16 cellular contexts compared by ENCODE assay signal in genomic region chr1:184367427-184368038, GRCh38. TPM values are rescaled to one million over a fixed set of nuclear protein-coding genes. Genes with fewer than 3 reads are reported as not detected.
A peak's percentile ranks its signal among the peaks of the same experiment; 100 is the strongest.
DNase-seq lines count a peak whose midpoint lies in the region; ATAC-seq, FAIRE-seq and TF ChIP-seq lines count a peak whose summit lies in the region.
"Had no signal": no experiment of that assay in that cellular context is flagged by ENCODE, and none has a peak within 500 bp of the region (broad histone marks: within the 10 kb centered on the region; RNA-seq: fewer than 3 reads in every experiment).

No MANE protein-coding gene starts in this region.

- no peaks in the 10 kb centered on the region for H3K79me1 ChIP-seq in H1 (ENCODE audit: low read depth, low read length)

- no peak overlapping the region for H3K27ac ChIP-seq in SK-N-SH (ENCODE audit: low read depth in 2 of 2, low read length in 1 of 2)
- no peak overlapping the region for H3K27ac ChIP-seq in H1 (ENCODE audit: low read depth, low read length)
- peak overlapping the region in 3 of 4 donors; percentile 38 to 46 (median 39) for H3K27ac ChIP-seq in sigmoid colon
- H3K27ac ChIP-seq: BLaER1 treated with 17β-estradiol and CSF1 and Interleukin-3, amounts not matched to agents 10 nM and 100 nM; KMS-11 had no signal

- no peak overlapping the region for H2BK120ac ChIP-seq in H1 (replicated peaks; ENCODE audit: low read depth, low read length)

- H3K27me3 ChIP-seq in SK-N-SH (ENCODE audit: insufficient read depth) = no peaks in the 10 kb centered on the region
- H3K27me3 ChIP-seq in H1 (replicated peaks in 1 of 4; ENCODE audit: control insufficient read depth in 3 of 4, extremely low read depth in 1 of 4, insufficient read depth in 3 of 4, low read length in 3 of 4) = no peaks in the 10 kb centered on the region
- no peaks in the 10 kb centered on the region for H3K27me3 ChIP-seq in sigmoid colon
- H3K27me3 ChIP-seq: BLaER1 treated with 17β-estradiol and CSF1 and Interleukin-3, amounts not matched to agents 10 nM and 100 nM had no signal

- H4K20me1 ChIP-seq in SK-N-SH (ENCODE audit: insufficient read depth) (no peaks in the 10 kb centered on the region), H1 (replicated peaks in 1 of 2; ENCODE audit: control insufficient read depth in 1 of 2, insufficient read depth in 2 of 2, low read length in 2 of 2) (no peaks in the 10 kb centered on the region)
- H4K20me1 ChIP-seq: BLaER1 treated with 17β-estradiol and CSF1 and Interleukin-3, amounts not matched to agents 10 nM and 100 nM had no signal

- 0 out of 4 replicates have a peak, but pooled peaks of 1 of the 2 experiments have one; percentile 15 for TF ChIP-seq EP300 in SK-N-SH (IDR thresholded peaks at IDR 0.05; ENCODE audit: borderline replicate concordance in 1 of 2, low read depth in 1 of 2, low read length in 1 of 2)
- TF ChIP-seq EP300 in H1 (IDR thresholded peaks at IDR 0.05; ENCODE audit: borderline replicate concordance in 1 of 2, low read depth in 2 of 2, low read length in 2 of 2) = no peak
- peak in 1 of 4 donors; percentile 78 for TF ChIP-seq EP300 in sigmoid colon (IDR thresholded peaks at IDR 0.05)

- DNase-seq in SK-N-SH = no peak
- DNase-seq in H1 (ENCODE audit: low read depth in 1 of 2, low spot score in 2 of 2) = no peak
- no peak for DNase-seq in sigmoid colon
- no peak for DNase-seq in NCI-H2029 (lab: John Stamatoyannopoulos, UW)
- DNase-seq: 8988T; ACHN; CD4-positive, CD25-positive, alpha-beta regulatory T cell; DMS53; H9 had no signal

- TF ChIP-seq POLR2A in H1 (IDR thresholded peaks at IDR 0.05; ENCODE audit: control extremely low read depth in 1 of 2, low read depth in 2 of 2, low read length in 2 of 2) (no peak), sigmoid colon (IDR thresholded peaks at IDR 0.05) (no peak)

- H3K56ac ChIP-seq in H1 (replicated peaks; ENCODE audit: insufficient read length, low read depth, low read length) = no peak overlapping the region

- H3K4me2 ChIP-seq in SK-N-SH = no peak overlapping the region
- no peak overlapping the region for H3K4me2 ChIP-seq in H1 (ENCODE audit: insufficient read depth in 1 of 2, low read depth in 2 of 2, low read length in 2 of 2)
- H3K4me2 ChIP-seq: BLaER1 treated with 17β-estradiol and CSF1 and Interleukin-3, amounts not matched to agents 10 nM and 100 nM; KMS-11 had no signal

- POLR2A ChIA-PET in SK-N-SH (lab: Yijun Ruan, JAX) (no interaction called here), H1 (lab: Charles Lee; ENCODE audit: partially characterized antibody) (no interaction called here)

- FAIRE-seq in H1 (lab: Jason Lieb, UNC) = no peak
- FAIRE-seq: GM12891, GM19239 had no signal

- no peaks in the 10 kb centered on the region for H3K9me2 ChIP-seq in SK-N-SH

- H3K79me2 ChIP-seq in SK-N-SH (ENCODE audit: insufficient read depth) = no peaks in the 10 kb centered on the region
- no peaks in the 10 kb centered on the region for H3K79me2 ChIP-seq in H1 (ENCODE audit: control insufficient read depth in 1 of 2, insufficient read depth in 2 of 2, low read length in 2 of 2)

- H3K4ac ChIP-seq in H1 (replicated peaks; ENCODE audit: insufficient read length, low read depth, low read length) = no peak overlapping the region

- H3K4me3 ChIP-seq in SK-N-SH (ENCODE audit: low read depth in 2 of 2, low read length in 1 of 2) = no peak overlapping the region
- H3K4me3 ChIP-seq in H1 (ENCODE audit: extremely low read depth in 1 of 4, insufficient read depth in 2 of 4, low read depth in 3 of 4, low read length in 4 of 4) = no peak overlapping the region
- H3K4me3 ChIP-seq in sigmoid colon = no peak overlapping the region
- H3K4me3 ChIP-seq: BLaER1 treated with 17β-estradiol and CSF1 and Interleukin-3, amounts not matched to agents 10 nM and 100 nM had no signal

- H2AFZ ChIP-seq in SK-N-SH (ENCODE audit: low read depth) = no peak overlapping the region
- no peak overlapping the region for H2AFZ ChIP-seq in H1 (ENCODE audit: low read length)

- peaks cover 0 to 3% of the 10 kb centered on the region in 2 experiments; a peak in 1 of 4 replicates for H3K4me1 ChIP-seq in SK-N-SH (ENCODE audit: control insufficient read depth in 1 of 2, insufficient read depth in 2 of 2, low read depth in 1 of 2, low read length in 1 of 2)
- peaks cover 0 to 4% (median under 1%) of the 10 kb centered on the region in 4 experiments; a peak in 2 of 7 replicates for H3K4me1 ChIP-seq in H1 (replicated peaks in 1 of 4; ENCODE audit: control insufficient read depth in 3 of 4, insufficient read depth in 4 of 4, low read length in 3 of 4)
- peaks cover 0 to 26% (median 24%) of the 10 kb centered on the region in 4 donors for H3K4me1 ChIP-seq in sigmoid colon

- H4K91ac ChIP-seq in H1 (replicated peaks; ENCODE audit: insufficient read length, low read length) = no peak overlapping the region

- no peak overlapping the region for H4K8ac ChIP-seq in H1 (ENCODE audit: extremely low read depth, insufficient read depth, low read length)

- TF ChIP-seq RAD21 in SK-N-SH (IDR thresholded peaks at IDR 0.05; ENCODE audit: low read length) = no peak
- TF ChIP-seq RAD21 in H1 (IDR thresholded peaks at IDR 0.05 in 1 of 2, conservative IDR thresholded peaks at IDR 0.05 in 1 of 2; ENCODE audit: low read depth in 2 of 2, low read length in 2 of 2) = no peak

- H2BK15ac ChIP-seq in H1 (ENCODE audit: low read length) = no peak overlapping the region

- no peak overlapping the region for H2BK5ac ChIP-seq in H1 (ENCODE audit: low read depth, low read length)

- intact Hi-C loops in sigmoid colon (cut with DNase I) = loop anchor here (5.0 kb wide), 1 partner anchor 70 kb away; no protein-coding TSS in a partner anchor

- H3K9me3 ChIP-seq in SK-N-SH (no peaks in the 10 kb centered on the region), H1 (ENCODE audit: insufficient read depth in 2 of 2, low read depth in 1 of 2, low read length in 1 of 2) (no peaks in the 10 kb centered on the region), sigmoid colon (no peaks in the 10 kb centered on the region)

- no peak overlapping the region for H2BK20ac ChIP-seq in H1 (ENCODE audit: low read length)

- CTCF ChIA-PET in SK-N-SH (lab: Yijun Ruan, JAX) = interaction anchor here (0.8 kb wide), 1 partner anchor 12 kb away, joined by 3 read pairs; no protein-coding TSS in a partner anchor
- CTCF ChIA-PET in H1 (lab: Charles Lee; ENCODE audit: partially characterized antibody) = interaction anchor here (1.5 kb wide), 1 partner anchor 11 kb away, joined by 4 read pairs; no protein-coding TSS in a partner anchor

- no peaks in the 10 kb centered on the region; the same call in 1 of the 2 replicates for H3K23me2 ChIP-seq in H1 (ENCODE audit: low read depth, low read length)

- no peak overlapping the region for H3K9ac ChIP-seq in SK-N-SH
- H3K9ac ChIP-seq in H1 (replicated peaks in 1 of 4; ENCODE audit: extremely low read depth in 1 of 4, low read depth in 3 of 4, low read length in 3 of 4) = no peak overlapping the region
- H3K9ac ChIP-seq: BLaER1 treated with 17β-estradiol and CSF1 and Interleukin-3, amounts not matched to agents 10 nM and 100 nM; KMS-11 had no signal

- ATAC-seq in SK-N-SH treated with all-trans-retinoic acid at 6 μM for 48 hours (no peak), GM18498 (IDR thresholded peaks at IDR 0.05; ENCODE audit: unreplicated experiment) (no peak), GM21786 (IDR thresholded peaks at IDR 0.05; ENCODE audit: unreplicated experiment) (no peak)

- H3K36me3 ChIP-seq in SK-N-SH (replicated peaks in 1 of 2; ENCODE audit: control insufficient read depth in 1 of 2, insufficient read depth in 2 of 2, low read length in 1 of 2) = no peaks in the 10 kb centered on the region
- no peaks in the 10 kb centered on the region for H3K36me3 ChIP-seq in H1 (ENCODE audit: control insufficient read depth in 2 of 4, insufficient read depth in 4 of 4, low read length in 3 of 4)
- H3K36me3 ChIP-seq in sigmoid colon = no peaks in the 10 kb centered on the region
- H3K36me3 ChIP-seq: BLaER1 treated with 17β-estradiol and CSF1 and Interleukin-3, amounts not matched to agents 10 nM and 100 nM had no signal

- no peaks in the 10 kb centered on the region for H3F3A ChIP-seq in SK-N-SH (replicated peaks; ENCODE audit: insufficient read depth)

- H4K5ac ChIP-seq in H1 (ENCODE audit: insufficient read length, low read depth, low read length) = no peak overlapping the region

- no peak overlapping the region for H3K14ac ChIP-seq in H1 (ENCODE audit: insufficient read length)

- no peak overlapping the region for H2BK12ac ChIP-seq in H1 (ENCODE audit: low read depth, low read length)

- no peak overlapping the region for H2AK5ac ChIP-seq in H1 (ENCODE audit: low read depth, low read length)

- H3K23ac ChIP-seq in H1 (ENCODE audit: insufficient read length) = no peak overlapping the region

- 85% methylated on average over 1 of the region's 1 CpG for WGBS in SK-N-SH (ENCODE audit: low lambda C conversion rate)
- WGBS in H1 (ENCODE audit: extremely low coverage in 1 of 2, insufficient coverage in 1 of 2, insufficient read length in 1 of 2, insufficient replicate concordance in 2 of 2, low coverage in 1 of 2, low lambda C conversion rate in 2 of 2, missing lambda C conversion rate in 1 of 2), 2 experiments = 94% methylated on average over 1 of the region's 1 CpG; no CpG with 5 or more reads in 1 of the 2 experiments
- 68 to 77% methylated on average over 1 of the region's 1 CpG for WGBS in sigmoid colon, 2 donors

- TF ChIP-seq CTCF in SK-N-SH (IDR thresholded peaks at IDR 0.05) (no peak), H1 (IDR thresholded peaks at IDR 0.05; ENCODE audit: control extremely low read depth in 1 of 3, insufficient read depth in 1 of 3, low read depth in 1 of 3, low read length in 3 of 3) (no peak), sigmoid colon (IDR thresholded peaks at IDR 0.05) (no peak)

- no peak overlapping the region for H3K18ac ChIP-seq in H1 (ENCODE audit: extremely low read depth, low read length)

TF ChIP-seq in SK-N-SH treated with all-trans-retinoic acid at 6 μM for 48 hours, 23 proteins besides CTCF, POLR2A, EP300 and RAD21:
- TF ChIP-seq TOX (CRISPR knock-in tag; IDR thresholded peaks at IDR 0.05; ENCODE audit: borderline replicate concordance) = no peak

TF ChIP-seq in H1, 55 proteins besides CTCF, POLR2A, EP300 and RAD21 (continues in another document):
- TF ChIP-seq SP4 (IDR thresholded peaks at IDR 0.05; ENCODE audit: low read length) = no peak

RNA-seq across cellular contexts. Expression of gene C1orf21, which starts 19.3 kb away (rescaled TPM):
- polyA plus RNA-seq in SK-N-SH (2012; rRNA removed) (4.8 and 6.6 TPM in 2 replicates), H1 (2011; rRNA removed) (6.8 and 16.6 TPM in 2 replicates), sigmoid colon (100 to 1,000 TPM in 1 of 3 donors, 10 to 100 TPM in 2; 39.5 to 109 (median 90.6) TPM)
- polyA plus RNA-seq in SK-N-SH (2012; cell fraction: cytosol; rRNA removed) = 8.6 and 11.5 TPM in 2 replicates
- polyA plus RNA-seq in SK-N-SH (2012; cell fraction: nucleus; rRNA removed) = 2.3 and 2.8 TPM in 2 replicates
- total RNA-seq in H1 (2021; fragmentation: NEBNext Ultra II Directional; extraction: Animal tissue kit (Norgen Biotek cat#: 25700)) = 49.9 and 51.0 TPM in 2 replicates
- polyA plus RNA-seq in H1 (2011; cell fraction: cytosol; rRNA removed) = 19.0 TPM
- 7.3 TPM for polyA plus RNA-seq in H1 (2011; cell fraction: nucleus; rRNA removed)
- polyA plus RNA-seq in H1 (2012, experiment 1 of 2) = 18.5 to 48.8 TPM (median 20.0 TPM) in 4 replicates
- polyA plus RNA-seq in H1 (2012, experiment 2 of 2) = 18.8 TPM
- 19.4 TPM for polyA plus RNA-seq in H1 (2013, experiment 1 of 2)
- polyA plus RNA-seq in H1 (2013, experiment 2 of 2) = 20.5 TPM
- 11.8 and 12.2 TPM in 2 replicates for polyA minus RNA-seq in H1 (2011; rRNA and poly(A)+ RNA removed)
- polyA minus RNA-seq in H1 (2011; cell fraction: cytosol; rRNA and poly(A)+ RNA removed) = 5.5 TPM
- polyA minus RNA-seq in H1 (2011; cell fraction: nucleus; rRNA and poly(A)+ RNA removed) = 14.9 TPM
- 10 to 100 TPM; 56.2 to 80.3 (median 79.2) TPM for total RNA-seq in sigmoid colon

Comparison
In these comparisons a context has a peak if more than half of its experiments do, and no peak if none do; other contexts are left out.
1. H3K27ac ChIP-seq: peak in sigmoid colon (3 of 4); none in SK-N-SH (0 of 2) and H1 (single experiment).